28 cellular contexts compared by ENCODE assay signal in genomic region chr3:13163848-13164382, GRCh38.
"Had no signal": no experiment of that assay in that cellular context is flagged by ENCODE, and none has a peak within 500 bp of the region (broad histone marks: within the 10 kb centered on the region; RNA-seq: fewer than 3 reads in every experiment).

No MANE protein-coding gene starts in this region.

- ATAC-seq: activated CD4-positive, alpha-beta T cell treated with anti-CD3 and anti-CD28 coated beads for 36 hours; activated CD8-positive, alpha-beta memory T cell treated with anti-CD3 and anti-CD28 coated beads, Interleukin-2, amount 10 ng/mL, durations not matched to agents 7 days and 5 days; activated CD8-positive, alpha-beta T cell treated with anti-CD3 and anti-CD28 coated beads, Interleukin-2, amount 10 ng/mL, durations not matched to agents 7 days and 5 days; activated naive CD4-positive, alpha-beta T cell treated with anti-CD3 and anti-CD28 coated beads, Interleukin-2, amount 50 U/mL, for 72 hours; activated T-cell treated with anti-CD3 and anti-CD28 coated beads, Interleukin-2, amount 50 U/mL, for 72 hours; esophagus mucosa had no signal

- FAIRE-seq: endometrium, frontal cortex had no signal

- H3K4me3 ChIP-seq: ascending aorta, breast epithelium, cardiac muscle cell, colonic mucosa had no signal

- H3K36me3 ChIP-seq: ascending aorta, breast epithelium, cardiac muscle cell, colonic mucosa had no signal

- H3K9me3 ChIP-seq: ascending aorta, breast epithelium, colonic mucosa had no signal

- DNase-seq: activated CD4-positive, alpha-beta memory T cell treated with anti-CD3 and anti-CD28 coated beads for 36 hours; activated CD4-positive, alpha-beta T cell treated with anti-CD3 and anti-CD28 coated beads for 36 hours; activated CD4-positive, alpha-beta T cell treated with anti-CD3 and anti-CD28 coated beads, Interleukin-2, amount 10 ng/mL, durations not matched to agents 24 days and 14 days; activated CD4-positive, CD25-positive, alpha-beta regulatory T cell; activated CD4-positive, CD25-positive, alpha-beta regulatory T cell treated with anti-CD3 and anti-CD28 coated beads, Interleukin-2, amount 50 U/mL, for 72 hours; activated CD8-positive, alpha-beta memory T cell treated with anti-CD3 and anti-CD28 coated beads, Interleukin-2, amount 10 ng/mL, durations not matched to agents 7 days and 5 days; activated CD8-positive, alpha-beta memory T cell treated with anti-CD3 and anti-CD28 coated beads, Interleukin-2, amount 50 U/mL, for 48 hours; activated CD8-positive, alpha-beta T cell treated with anti-CD3 and anti-CD28 coated beads, Interleukin-2, amount 10 ng/mL, durations not matched to agents 7 days and 5 days; activated gamma-delta T cell; activated naive CD4-positive, alpha-beta T cell; activated naive CD8-positive, alpha-beta T cell treated with anti-CD3 and anti-CD28 coated beads, Interleukin-2, amount 10 ng/mL, durations not matched to agents 7 days and 5 days; activated T-cell treated with anti-CD3 and anti-CD28 coated beads for 4 hours; activated T-cell treated with anti-CD3 and anti-CD28 coated beads, Interleukin-2, amount 50 U/mL, for 24 hours; activated T-cell treated with anti-CD3 and anti-CD28 coated beads, Interleukin-2, amount 50 U/mL, for 72 hours; central memory CD4-positive, alpha-beta T cell; cerebellar nuclear complex; colonic mucosa; effector CD8-positive, alpha-beta T cell; foreskin fibroblast; glutamatergic neuron; T-helper 2 cell had no signal

- H3K4me1 ChIP-seq: ascending aorta, breast epithelium, colonic mucosa had no signal

- H3K27me3 ChIP-seq: ascending aorta, breast epithelium, cardiac muscle cell, colonic mucosa had no signal

- H3K27ac ChIP-seq: ascending aorta, breast epithelium, cardiac muscle cell, colonic mucosa had no signal
